ENCODE assay signal across 1 cellular context in the genomic region with DNA sequence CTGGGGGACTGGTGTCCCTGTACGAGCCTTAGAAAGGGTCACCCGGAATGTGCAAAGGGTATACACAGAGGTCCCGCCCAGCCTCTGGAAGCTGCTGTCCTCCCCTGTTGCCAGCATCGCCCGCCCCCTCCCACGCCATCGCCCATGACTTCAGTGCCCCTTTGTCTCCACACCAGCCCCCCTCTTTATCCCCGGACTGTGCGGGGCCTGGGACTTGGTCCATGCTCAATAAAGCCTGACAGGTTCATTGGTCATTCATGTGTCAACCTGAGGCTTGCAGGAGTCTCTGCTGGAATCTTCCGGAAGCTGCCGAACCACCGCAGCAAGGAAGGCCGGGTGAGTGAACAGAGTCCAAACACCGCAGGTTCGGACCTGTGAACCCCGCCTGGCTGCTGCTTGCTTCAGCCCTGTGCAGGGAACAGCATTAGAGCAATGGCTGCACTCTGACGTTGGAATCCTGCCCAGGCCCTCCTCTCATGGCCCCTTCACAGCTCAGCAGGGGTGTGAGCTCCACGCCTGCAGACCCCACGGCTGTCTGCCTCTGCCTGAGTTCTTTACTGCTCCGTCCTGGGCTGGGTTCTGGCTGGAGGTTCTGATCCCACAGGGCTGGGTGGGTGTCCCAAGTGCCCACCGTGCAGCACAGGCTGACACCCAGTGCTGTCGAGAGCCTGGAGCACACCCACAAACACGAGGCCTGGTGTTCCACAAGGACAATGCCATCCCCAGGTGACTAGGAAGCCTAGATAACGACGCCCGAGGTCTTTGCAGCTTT.
TF ChIP-seq lines count a peak whose summit lies in the region.

No MANE protein-coding gene starts in this region.

TF ChIP-seq in GM12878, 131 proteins besides CTCF, POLR2A, EP300 and RAD21 (continued from another document):
- TF ChIP-seq, protein P1, sequence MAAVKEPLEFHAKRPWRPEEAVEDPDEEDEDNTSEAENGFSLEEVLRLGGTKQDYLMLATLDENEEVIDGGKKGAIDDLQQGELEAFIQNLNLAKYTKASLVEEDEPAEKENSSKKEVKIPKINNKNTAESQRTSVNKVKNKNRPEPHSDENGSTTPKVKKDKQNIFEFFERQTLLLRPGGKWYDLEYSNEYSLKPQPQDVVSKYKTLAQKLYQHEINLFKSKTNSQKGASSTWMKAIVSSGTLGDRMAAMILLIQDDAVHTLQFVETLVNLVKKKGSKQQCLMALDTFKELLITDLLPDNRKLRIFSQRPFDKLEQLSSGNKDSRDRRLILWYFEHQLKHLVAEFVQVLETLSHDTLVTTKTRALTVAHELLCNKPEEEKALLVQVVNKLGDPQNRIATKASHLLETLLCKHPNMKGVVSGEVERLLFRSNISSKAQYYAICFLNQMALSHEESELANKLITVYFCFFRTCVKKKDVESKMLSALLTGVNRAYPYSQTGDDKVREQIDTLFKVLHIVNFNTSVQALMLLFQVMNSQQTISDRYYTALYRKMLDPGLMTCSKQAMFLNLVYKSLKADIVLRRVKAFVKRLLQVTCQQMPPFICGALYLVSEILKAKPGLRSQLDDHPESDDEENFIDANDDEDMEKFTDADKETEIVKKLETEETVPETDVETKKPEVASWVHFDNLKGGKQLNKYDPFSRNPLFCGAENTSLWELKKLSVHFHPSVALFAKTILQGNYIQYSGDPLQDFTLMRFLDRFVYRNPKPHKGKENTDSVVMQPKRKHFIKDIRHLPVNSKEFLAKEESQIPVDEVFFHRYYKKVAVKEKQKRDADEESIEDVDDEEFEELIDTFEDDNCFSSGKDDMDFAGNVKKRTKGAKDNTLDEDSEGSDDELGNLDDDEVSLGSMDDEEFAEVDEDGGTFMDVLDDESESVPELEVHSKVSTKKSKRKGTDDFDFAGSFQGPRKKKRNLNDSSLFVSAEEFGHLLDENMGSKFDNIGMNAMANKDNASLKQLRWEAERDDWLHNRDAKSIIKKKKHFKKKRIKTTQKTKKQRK (IDR thresholded peaks at IDR 0.05; ENCODE audit: low read depth, low read length): no peak
- TF ChIP-seq, protein P2, sequence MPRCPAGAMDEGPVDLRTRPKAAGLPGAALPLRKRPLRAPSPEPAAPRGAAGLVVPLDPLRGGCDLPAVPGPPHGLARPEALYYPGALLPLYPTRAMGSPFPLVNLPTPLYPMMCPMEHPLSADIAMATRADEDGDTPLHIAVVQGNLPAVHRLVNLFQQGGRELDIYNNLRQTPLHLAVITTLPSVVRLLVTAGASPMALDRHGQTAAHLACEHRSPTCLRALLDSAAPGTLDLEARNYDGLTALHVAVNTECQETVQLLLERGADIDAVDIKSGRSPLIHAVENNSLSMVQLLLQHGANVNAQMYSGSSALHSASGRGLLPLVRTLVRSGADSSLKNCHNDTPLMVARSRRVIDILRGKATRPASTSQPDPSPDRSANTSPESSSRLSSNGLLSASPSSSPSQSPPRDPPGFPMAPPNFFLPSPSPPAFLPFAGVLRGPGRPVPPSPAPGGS (IDR thresholded peaks at IDR 0.05; ENCODE audit: borderline replicate concordance, insufficient read depth, low read depth, low read length, poor library complexity, severe bottlenecking): peak; percentile 24
TF ChIP-seq in GM12878: peak in this region for 1.
